In genomic region chr7:45021604-45022296, GRCh38 we compare ENCODE assay signal across 9 cellular contexts. TPM values are rescaled to one million over a fixed set of nuclear protein-coding genes. Genes with fewer than 3 reads are reported as not detected.
A peak's percentile ranks its signal among the peaks of the same experiment; 100 is the strongest.
DNase-seq lines count a peak whose midpoint lies in the region; ATAC-seq and TF ChIP-seq lines count a peak whose summit lies in the region.
"Had no signal": no experiment of that assay in that cellular context is flagged by ENCODE, and none has a peak within 500 bp of the region (broad histone marks: within the 10 kb centered on the region; RNA-seq: fewer than 3 reads in every experiment).

No MANE protein-coding gene starts in this region.

- no peak overlapping the region for H3K4me3 Mint-ChIP-seq in activated CD8-positive, alpha-beta memory T cell treated with anti-CD3 and anti-CD28 coated beads, Interleukin-2, amount 10 ng/mL, durations not matched to agents 7 days and 5 days
- H3K4me3 Mint-ChIP-seq in activated T-cell treated with anti-CD3 and anti-CD28 coated beads, Interleukin-2, amount 50 U/mL, for 72 hours, result peak overlapping the region; percentile 38

- H3K27ac Mint-ChIP-seq in activated CD8-positive, alpha-beta memory T cell treated with anti-CD3 and anti-CD28 coated beads, Interleukin-2, amount 10 ng/mL, durations not matched to agents 7 days and 5 days, result peak overlapping the region; percentile 76
- H3K27ac Mint-ChIP-seq in activated T-cell treated with anti-CD3 and anti-CD28 coated beads, Interleukin-2, amount 50 U/mL, for 72 hours, result peak overlapping the region; percentile 61

- no peak for TF ChIP-seq CTCF in neutrophil (IDR thresholded peaks at IDR 0.05)
- TF ChIP-seq CTCF in GM10266 (IDR thresholded peaks at IDR 0.05; ENCODE audit: control insufficient read depth, insufficient read depth, low read depth, missing control alignments), result no peak

- peak overlapping the region; percentile 55 for H3K27ac ChIP-seq in neutrophil
- H3K27ac ChIP-seq: VCaP had no signal

- H3K4me1 ChIP-seq in neutrophil (ENCODE audit: control insufficient read depth in 1 of 2, insufficient read depth in 1 of 2, low read depth in 1 of 2, low read length in 1 of 2), result peaks cover 18 to 19% of the 10 kb centered on the region in 2 experiments

- CTCF ChIA-PET in activated CD8-positive, alpha-beta memory T cell treated with anti-CD3 and anti-CD28 coated beads, Interleukin-2, amount 10 ng/mL, durations not matched to agents 7 days and 5 days (lab: Charles Lee), result interaction anchor here (0.9 to 2.4 kb wide), 6 partner anchors 11 to 49 kb away, joined by 3 to 10 read pairs (median 4); partner anchors contain the start of genes CCM2 and MYO1G

- peaks cover 38% of the 10 kb centered on the region for H3K36me3 Mint-ChIP-seq in activated CD8-positive, alpha-beta memory T cell treated with anti-CD3 and anti-CD28 coated beads, Interleukin-2, amount 10 ng/mL, durations not matched to agents 7 days and 5 days
- peaks cover 11 to 20% of the 10 kb centered on the region in 2 donors for H3K36me3 Mint-ChIP-seq in activated T-cell treated with anti-CD3 and anti-CD28 coated beads, Interleukin-2, amount 50 U/mL, for 72 hours (ENCODE audit: insufficient read depth in 2 of 2)

- H3K36me3 ChIP-seq in neutrophil, result peaks cover 4% of the 10 kb centered on the region

- no peaks in the 10 kb centered on the region for H3K27me3 ChIP-seq in neutrophil

- intact Hi-C loops in left colon (cut with DNase I, micrococcal nuclease), result no loop called here

- H3K4me1 Mint-ChIP-seq in activated CD8-positive, alpha-beta memory T cell treated with anti-CD3 and anti-CD28 coated beads, Interleukin-2, amount 10 ng/mL, durations not matched to agents 7 days and 5 days, result peaks cover 42% of the 10 kb centered on the region
- H3K4me1 Mint-ChIP-seq in activated T-cell treated with anti-CD3 and anti-CD28 coated beads, Interleukin-2, amount 50 U/mL, for 72 hours (ENCODE audit: low read depth), result peaks cover 65% of the 10 kb centered on the region

- peak; percentile 75 for ATAC-seq in activated CD8-positive, alpha-beta memory T cell treated with anti-CD3 and anti-CD28 coated beads, Interleukin-2, amount 10 ng/mL, durations not matched to agents 7 days and 5 days
- peak; percentile 74 for ATAC-seq in HG03175 (IDR thresholded peaks at IDR 0.05; ENCODE audit: unreplicated experiment)
- ATAC-seq in activated T-cell treated with anti-CD3 and anti-CD28 coated beads, Interleukin-2, amount 50 U/mL, for 72 hours (replicated peaks in 1 of 2), result peak; percentile 89
- no peak for ATAC-seq in left colon
- no peak for ATAC-seq in HG03571 (IDR thresholded peaks at IDR 0.05; ENCODE audit: unreplicated experiment)

- no peaks in the 10 kb centered on the region for H3K27me3 Mint-ChIP-seq in activated CD8-positive, alpha-beta memory T cell treated with anti-CD3 and anti-CD28 coated beads, Interleukin-2, amount 10 ng/mL, durations not matched to agents 7 days and 5 days
- H3K27me3 Mint-ChIP-seq in activated T-cell treated with anti-CD3 and anti-CD28 coated beads, Interleukin-2, amount 50 U/mL, for 72 hours (ENCODE audit: low read depth), result no peaks in the 10 kb centered on the region

- no peak for DNase-seq in activated CD8-positive, alpha-beta memory T cell treated with anti-CD3 and anti-CD28 coated beads, Interleukin-2, amount 10 ng/mL, durations not matched to agents 7 days and 5 days
- no peak for DNase-seq in activated CD8-positive, alpha-beta memory T cell treated with anti-CD3 and anti-CD28 coated beads for 24 hours
- DNase-seq in activated T-cell treated with anti-CD3 and anti-CD28 coated beads, Interleukin-2, amount 50 U/mL, for 72 hours, result peak; percentile 27 to 30
- DNase-seq in left colon (no peak), GM10266 (ENCODE audit: extremely low spot score) (no peak)

- no peaks in the 10 kb centered on the region for H3K9me3 Mint-ChIP-seq in activated CD8-positive, alpha-beta memory T cell treated with anti-CD3 and anti-CD28 coated beads, Interleukin-2, amount 10 ng/mL, durations not matched to agents 7 days and 5 days (ENCODE audit: low read depth)
- H3K9me3 Mint-ChIP-seq in activated T-cell treated with anti-CD3 and anti-CD28 coated beads, Interleukin-2, amount 50 U/mL, for 72 hours, result no peaks in the 10 kb centered on the region

- H3K4me3 ChIP-seq in neutrophil (ENCODE audit: low read depth in 1 of 2, low read length in 1 of 2), result no peak overlapping the region

- no peaks in the 10 kb centered on the region for H3K9me3 ChIP-seq in neutrophil

RNA-seq across cellular contexts. Expression of gene CCM2, which starts 21.7 kb away (rescaled TPM):
- total RNA-seq in activated CD8-positive, alpha-beta memory T cell treated with anti-CD3 and anti-CD28 coated beads, Interleukin-2, amount 10 ng/mL, durations not matched to agents 7 days and 5 days, result 100 to 1,000 TPM in 1 of 2 experiments, 10 to 100 TPM in 1; 87.5 to 113 TPM
- 100 to 1,000 TPM in 1 of 2 donors, 10 to 100 TPM in 1; 94.2 to 109 TPM for total RNA-seq in activated T-cell treated with anti-CD3 and anti-CD28 coated beads, Interleukin-2, amount 50 U/mL, for 72 hours
- total RNA-seq in left colon, result 10 to 100 TPM; 33.7 to 39.1 TPM

RNA-seq across cellular contexts. Expression of gene MYO1G, which starts 42.9 kb away (rescaled TPM):
- 100 to 1,000 TPM; 502 to 567 TPM for total RNA-seq in activated CD8-positive, alpha-beta memory T cell treated with anti-CD3 and anti-CD28 coated beads, Interleukin-2, amount 10 ng/mL, durations not matched to agents 7 days and 5 days
- total RNA-seq in activated T-cell treated with anti-CD3 and anti-CD28 coated beads, Interleukin-2, amount 50 U/mL, for 72 hours, result 100 to 1,000 TPM; 595 to 606 TPM
- total RNA-seq in left colon, result 1 to 10 TPM; 2.6 to 4.2 TPM

Comparison
In these comparisons a context has a peak if more than half of its experiments do, and no peak if none do; other contexts are left out.
1. ATAC-seq: peak in activated CD8-positive, alpha-beta memory T cell treated with anti-CD3 and anti-CD28 coated beads, Interleukin-2, amount 10 ng/mL, durations not matched to agents 7 days and 5 days (single experiment), HG03175 (single experiment) and activated T-cell treated with anti-CD3 and anti-CD28 coated beads, Interleukin-2, amount 50 U/mL, for 72 hours (2 of 2); none in left colon (single experiment) and HG03571 (single experiment).
2. DNase-seq: peak in activated T-cell treated with anti-CD3 and anti-CD28 coated beads, Interleukin-2, amount 50 U/mL, for 72 hours (2 of 2); none in activated CD8-positive, alpha-beta memory T cell treated with anti-CD3 and anti-CD28 coated beads, Interleukin-2, amount 10 ng/mL, durations not matched to agents 7 days and 5 days (single experiment), activated CD8-positive, alpha-beta memory T cell treated with anti-CD3 and anti-CD28 coated beads for 24 hours (single experiment), left colon (0 of 2) and GM10266 (single experiment).
3. RNA of gene MYO1G, which starts 42.9 kb away (total RNA-seq): 595 to 606 TPM in activated T-cell treated with anti-CD3 and anti-CD28 coated beads, Interleukin-2, amount 50 U/mL, for 72 hours and 502 to 567 TPM in activated CD8-positive, alpha-beta memory T cell treated with anti-CD3 and anti-CD28 coated beads, Interleukin-2, amount 10 ng/mL, durations not matched to agents 7 days and 5 days; 2.6 to 4.2 TPM in left colon; every median in the first group is over 10 times any median in the second.